In genomic region chr7:90520484-90520883, GRCh38 we compare ENCODE assay signal across 16 cellular contexts. TPM values are rescaled to one million over a fixed set of nuclear protein-coding genes. Genes with fewer than 3 reads are reported as not detected.
A peak's percentile ranks its signal among the peaks of the same experiment; 100 is the strongest.
DNase-seq lines count a peak whose midpoint lies in the region; ATAC-seq and TF ChIP-seq lines count a peak whose summit lies in the region.
"Had no signal": no experiment of that assay in that cellular context is flagged by ENCODE, and none has a peak within 500 bp of the region (broad histone marks: within the 10 kb centered on the region; RNA-seq: fewer than 3 reads in every experiment).

No MANE protein-coding gene starts in this region.

- H3K9me3 Mint-ChIP-seq in glutamatergic neuron (ENCODE audit: unreplicated experiment): no peaks in the 10 kb centered on the region
- H3K9me3 Mint-ChIP-seq in effector memory CD8-positive, alpha-beta T cell: peaks cover 0 to 2% of the 10 kb centered on the region in 2 donors
- H3K9me3 Mint-ChIP-seq: activated CD4-positive, alpha-beta T cell treated with anti-CD3 and anti-CD28 coated beads, Interleukin-2, amount 10 ng/mL, durations not matched to agents 24 days and 14 days; activated naive CD8-positive, alpha-beta T cell treated with anti-CD3 and anti-CD28 coated beads for 36 hours had no signal

- no peaks in the 10 kb centered on the region for H3K36me3 ChIP-seq in RWPE2 (ENCODE audit: low read depth)
- H3K36me3 ChIP-seq: right atrium auricular region, vagina had no signal

- no peak for DNase-seq in RWPE2 (ENCODE audit: low spot score)
- DNase-seq in glutamatergic neuron: no peak
- no peak for DNase-seq in effector memory CD8-positive, alpha-beta T cell
- no peak for DNase-seq in GM10248 (ENCODE audit: extremely low spot score)
- DNase-seq in NCI-H510A (lab: John Stamatoyannopoulos, UW): no peak
- DNase-seq: activated CD4-positive, alpha-beta T cell treated with anti-CD3 and anti-CD28 coated beads, Interleukin-2, amount 10 ng/mL, durations not matched to agents 24 days and 14 days; activated naive CD8-positive, alpha-beta T cell treated with anti-CD3 and anti-CD28 coated beads for 36 hours; C1 segment of cervical spinal cord; left ventricle myocardium superior; NCI-H2081 had no signal

- no peaks in the 10 kb centered on the region for H3K27me3 ChIP-seq in RWPE2 (ENCODE audit: insufficient read depth, poor library complexity, severe bottlenecking)
- H3K27me3 ChIP-seq: right atrium auricular region, vagina had no signal

- no peaks in the 10 kb centered on the region for H3K4me1 ChIP-seq in RWPE2 (ENCODE audit: insufficient read depth, poor library complexity, severe bottlenecking)
- H3K4me1 ChIP-seq: right atrium auricular region, vagina had no signal

- H3K4me3 Mint-ChIP-seq in glutamatergic neuron (ENCODE audit: unreplicated experiment): no peak overlapping the region
- H3K4me3 Mint-ChIP-seq in effector memory CD8-positive, alpha-beta T cell: no peak overlapping the region
- H3K4me3 Mint-ChIP-seq: activated CD4-positive, alpha-beta T cell treated with anti-CD3 and anti-CD28 coated beads, Interleukin-2, amount 10 ng/mL, durations not matched to agents 24 days and 14 days; activated naive CD8-positive, alpha-beta T cell treated with anti-CD3 and anti-CD28 coated beads for 36 hours had no signal

- H3K4me3 ChIP-seq in RWPE2 (ENCODE audit: severe bottlenecking): no peak overlapping the region
- H3K4me3 ChIP-seq: right atrium auricular region, vagina had no signal

- ATAC-seq in RWPE2 (ENCODE audit: low read depth) (no peak), HG03571 (IDR thresholded peaks at IDR 0.05; ENCODE audit: unreplicated experiment) (no peak)
- no peak for ATAC-seq in effector memory CD8-positive, alpha-beta T cell (replicated peaks)
- ATAC-seq: left ventricle myocardium superior had no signal

- CTCF ChIA-PET in GM10248 (lab: Yijun Ruan, JAX): interaction anchor here (1.0 to 2.4 kb wide), 3 partner anchors 9 to 65 kb away, joined by 3 to 9 read pairs (median 4); no protein-coding TSS in a partner anchor

- POLR2A ChIA-PET in GM10248 (lab: Yijun Ruan, JAX): no interaction called here

- H3K36me3 Mint-ChIP-seq in glutamatergic neuron (ENCODE audit: unreplicated experiment): no peaks in the 10 kb centered on the region
- no peaks in the 10 kb centered on the region for H3K36me3 Mint-ChIP-seq in effector memory CD8-positive, alpha-beta T cell (ENCODE audit: insufficient read depth)
- H3K36me3 Mint-ChIP-seq: activated naive CD8-positive, alpha-beta T cell treated with anti-CD3 and anti-CD28 coated beads for 36 hours had no signal

- peaks cover 14% of the 10 kb centered on the region for H3K4me1 Mint-ChIP-seq in glutamatergic neuron (ENCODE audit: low read depth, unreplicated experiment)
- H3K4me1 Mint-ChIP-seq in effector memory CD8-positive, alpha-beta T cell (ENCODE audit: low read depth in 2 of 2): no peaks in the 10 kb centered on the region
- H3K4me1 Mint-ChIP-seq: activated CD4-positive, alpha-beta T cell treated with anti-CD3 and anti-CD28 coated beads, Interleukin-2, amount 10 ng/mL, durations not matched to agents 24 days and 14 days; activated naive CD8-positive, alpha-beta T cell treated with anti-CD3 and anti-CD28 coated beads for 36 hours had no signal

- H3K27ac Mint-ChIP-seq in glutamatergic neuron (ENCODE audit: unreplicated experiment): no peak overlapping the region
- no peak overlapping the region for H3K27ac Mint-ChIP-seq in effector memory CD8-positive, alpha-beta T cell
- H3K27ac Mint-ChIP-seq: activated CD4-positive, alpha-beta T cell treated with anti-CD3 and anti-CD28 coated beads, Interleukin-2, amount 10 ng/mL, durations not matched to agents 24 days and 14 days; activated naive CD8-positive, alpha-beta T cell treated with anti-CD3 and anti-CD28 coated beads for 36 hours had no signal

- TF ChIP-seq CTCF in 22Rv1 (IDR thresholded peaks at IDR 0.05) (peak; percentile 72), GM12873 (IDR thresholded peaks at IDR 0.05; ENCODE audit: insufficient read depth, low read depth, low read length, missing control alignments) (peak; percentile 40), RWPE2 (IDR thresholded peaks at IDR 0.05; ENCODE audit: poor library complexity, severe bottlenecking) (peak; percentile 57), glutamatergic neuron (IDR thresholded peaks at IDR 0.05; ENCODE audit: partially characterized antibody, unreplicated experiment) (peak; percentile 48), GM10248 (IDR thresholded peaks at IDR 0.05; ENCODE audit: control extremely low read depth, extremely low read depth, low read depth, missing control alignments) (no peak)

- no peak overlapping the region for H3K27ac ChIP-seq in 22Rv1
- H3K27ac ChIP-seq in RWPE2 (ENCODE audit: poor library complexity, severe bottlenecking): no peak overlapping the region
- H3K27ac ChIP-seq: epithelial cell of prostate, right atrium auricular region, vagina had no signal

- no peaks in the 10 kb centered on the region for H3K27me3 Mint-ChIP-seq in glutamatergic neuron (ENCODE audit: unreplicated experiment)
- H3K27me3 Mint-ChIP-seq in effector memory CD8-positive, alpha-beta T cell: no peaks in the 10 kb centered on the region
- H3K27me3 Mint-ChIP-seq: activated naive CD8-positive, alpha-beta T cell treated with anti-CD3 and anti-CD28 coated beads for 36 hours had no signal

- no peaks in the 10 kb centered on the region for H3K9me3 ChIP-seq in RWPE2 (ENCODE audit: severe bottlenecking)
- H3K9me3 ChIP-seq: right atrium auricular region, vagina had no signal

RNA-seq across cellular contexts. Expression of gene PTTG1IP2, which starts 51.0 kb away (rescaled TPM):
- total RNA-seq in glutamatergic neuron (ENCODE audit: unreplicated experiment): not detected
- total RNA-seq: activated CD4-positive, alpha-beta T cell treated with anti-CD3 and anti-CD28 coated beads, Interleukin-2, amount 10 ng/mL, durations not matched to agents 24 days and 14 days; activated naive CD8-positive, alpha-beta T cell treated with anti-CD3 and anti-CD28 coated beads for 36 hours; left ventricle myocardium superior; right atrium auricular region; vagina had no signal
